In genomic region chr3:195160908-195161434, GRCh38 we compare ENCODE assay signal across 14 cellular contexts.
A peak's percentile ranks its signal among the peaks of the same experiment; 100 is the strongest.
DNase-seq lines count a peak whose midpoint lies in the region; ATAC-seq and TF ChIP-seq lines count a peak whose summit lies in the region.
"Had no signal": no experiment of that assay in that cellular context is flagged by ENCODE, and none has a peak within 500 bp of the region (broad histone marks: within the 10 kb centered on the region; RNA-seq: fewer than 3 reads in every experiment).

No MANE protein-coding gene starts in this region.

- no peak for TF ChIP-seq POLR2A in breast epithelium (IDR thresholded peaks at IDR 0.05)

- POLR2A ChIA-PET in MCF 10A (lab: Yijun Ruan, JAX) = no interaction called here

- H3K4me1 ChIP-seq in breast epithelium (no peaks in the 10 kb centered on the region), muscle layer of duodenum (ENCODE audit: control insufficient read depth in 1 of 2, insufficient read depth in 2 of 2, low read length in 2 of 2) (peaks cover 15 to 39% of the 10 kb centered on the region in 2 donors), upper lobe of right lung (peaks cover 40% of the 10 kb centered on the region)

- CTCF ChIA-PET in MCF 10A (lab: Yijun Ruan, JAX) = interaction anchor here (1.0 kb wide), 1 partner anchor 25 kb away, joined by 3 read pairs; no protein-coding TSS in a partner anchor

- peaks cover 5% of the 10 kb centered on the region for H3K36me3 Mint-ChIP-seq in MCF 10A (ENCODE audit: insufficient read depth, unreplicated experiment)
- H3K36me3 Mint-ChIP-seq: mesothelial cell of epicardium had no signal

- H3K4me3 ChIP-seq in breast epithelium (no peak overlapping the region), dorsolateral prefrontal cortex (no peak overlapping the region), muscle layer of duodenum (ENCODE audit: low read depth in 1 of 2, low read length in 2 of 2) (no peak overlapping the region), upper lobe of right lung (no peak overlapping the region)

- H3K27me3 Mint-ChIP-seq in MCF 10A (ENCODE audit: insufficient read depth, unreplicated experiment) = no peaks in the 10 kb centered on the region
- H3K27me3 Mint-ChIP-seq: activated CD4-positive, alpha-beta memory T cell treated with anti-CD3 and anti-CD28 coated beads, Interleukin-2, amount 10 ng/mL, durations not matched to agents 7 days and 5 days had no signal

- no peak overlapping the region for H3K4me3 Mint-ChIP-seq in MCF 10A (ENCODE audit: unreplicated experiment)
- H3K4me3 Mint-ChIP-seq: activated CD4-positive, alpha-beta memory T cell treated with anti-CD3 and anti-CD28 coated beads, Interleukin-2, amount 10 ng/mL, durations not matched to agents 7 days and 5 days; mesothelial cell of epicardium had no signal

- TF ChIP-seq CTCF in breast epithelium (IDR thresholded peaks at IDR 0.05) (no peak), MCF 10A (IDR thresholded peaks at IDR 0.05; ENCODE audit: unreplicated experiment) (no peak), dorsolateral prefrontal cortex (IDR thresholded peaks at IDR 0.05 in 54 of 56, conservative IDR thresholded peaks at IDR 0.05 in 2 of 56; ENCODE audit: low read depth in 1 of 56, partially characterized antibody in 56 of 56) (no peak), upper lobe of right lung (IDR thresholded peaks at IDR 0.05) (no peak)

- ATAC-seq in upper lobe of right lung = no peak
- no peak for ATAC-seq in HG02852 (IDR thresholded peaks at IDR 0.05; ENCODE audit: unreplicated experiment)

- H3K27me3 ChIP-seq in breast epithelium = no peaks in the 10 kb centered on the region
- H3K27me3 ChIP-seq in dorsolateral prefrontal cortex = no peaks in the 10 kb centered on the region
- no peaks in the 10 kb centered on the region for H3K27me3 ChIP-seq in muscle layer of duodenum (ENCODE audit: low read depth, low read length)
- no peaks in the 10 kb centered on the region for H3K27me3 ChIP-seq in upper lobe of right lung

- no peaks in the 10 kb centered on the region for H3K9me3 ChIP-seq in breast epithelium
- H3K9me3 ChIP-seq in muscle layer of duodenum (ENCODE audit: control insufficient read depth in 1 of 2, low read length in 2 of 2) = no peaks in the 10 kb centered on the region
- no peaks in the 10 kb centered on the region for H3K9me3 ChIP-seq in upper lobe of right lung

- DNase-seq in breast epithelium (ENCODE audit: low spot score in 2 of 2) (no peak), MCF 10A (ENCODE audit: unreplicated experiment) (no peak), dorsolateral prefrontal cortex (no peak), upper lobe of right lung (no peak), Kasumi-1 (lab: John Stamatoyannopoulos, UW) (no peak)
- no peak for DNase-seq in stimulated activated CD4-positive, alpha-beta T cell treated with anti-CD3 and anti-CD28 coated beads, Interleukin-12 subunit alpha, Interleukin-12 subunit beta, amount 100 ng/mL, for 4 hours
- DNase-seq: activated CD4-positive, alpha-beta memory T cell treated with anti-CD3 and anti-CD28 coated beads, Interleukin-2, amount 10 ng/mL, durations not matched to agents 7 days and 5 days; erythroblast; NCI-H1694 treated with DMSO at 0.1 percent for 48 hours; NCI-H526 treated with DMSO at 0.1 percent for 48 hours; substantia nigra had no signal

- H3K36me3 ChIP-seq in breast epithelium (no peaks in the 10 kb centered on the region), muscle layer of duodenum (ENCODE audit: control insufficient read depth in 1 of 2, insufficient read depth in 2 of 2, low read length in 2 of 2) (no peaks in the 10 kb centered on the region), upper lobe of right lung (no peaks in the 10 kb centered on the region)

- intact Hi-C loops in breast epithelium (cut with DNase I; ENCODE audit: low total_unique reads) = no loop called here
- intact Hi-C loops in MCF 10A (cut with micrococcal nuclease) = no loop called here
- intact Hi-C loops in dorsolateral prefrontal cortex (cut with DNase I) = no loop called here
- intact Hi-C loops in upper lobe of right lung (cut with DNase I) = no loop called here

- no peaks in the 10 kb centered on the region for H3K9me3 Mint-ChIP-seq in MCF 10A (ENCODE audit: unreplicated experiment)
- H3K9me3 Mint-ChIP-seq: activated CD4-positive, alpha-beta memory T cell treated with anti-CD3 and anti-CD28 coated beads, Interleukin-2, amount 10 ng/mL, durations not matched to agents 7 days and 5 days; mesothelial cell of epicardium had no signal

- H3K4me1 Mint-ChIP-seq in MCF 10A (ENCODE audit: insufficient read depth, unreplicated experiment) = peaks cover 6% of the 10 kb centered on the region

- H3K27ac ChIP-seq in breast epithelium = peak overlapping the region; percentile 61 to 86
- H3K27ac ChIP-seq in dorsolateral prefrontal cortex = peak overlapping the region in 36 of 59 donors; percentile 1 to 77 (median 46)
- H3K27ac ChIP-seq in muscle layer of duodenum (ENCODE audit: low read length) = peak overlapping the region; percentile 13
- peak overlapping the region; percentile 78 for H3K27ac ChIP-seq in upper lobe of right lung

- BruUV-seq in MCF 10A (replicated peaks; lab: Mats Ljungman, UMichigan) = no TSS peak

- H3K27ac Mint-ChIP-seq in MCF 10A (ENCODE audit: low read depth, unreplicated experiment) = no peak overlapping the region
- H3K27ac Mint-ChIP-seq: activated CD4-positive, alpha-beta memory T cell treated with anti-CD3 and anti-CD28 coated beads, Interleukin-2, amount 10 ng/mL, durations not matched to agents 7 days and 5 days had no signal

Comparison
In these comparisons a context has a peak if more than half of its experiments do, and no peak if none do; other contexts are left out.
1. H3K27ac ChIP-seq: peak in every context shown above with its lines; median percentile 78 in upper lobe of right lung; 74 in breast epithelium; 46 in dorsolateral prefrontal cortex; 13 in muscle layer of duodenum.